In genomic region chr14:59439256-59440015, GRCh38 we compare ENCODE assay signal across 1 cellular context.
TF ChIP-seq lines count a peak whose summit lies in the region.

No MANE protein-coding gene starts in this region.

TF ChIP-seq in endothelial cell of umbilical vein, 7 proteins besides CTCF, POLR2A, EP300 and RAD21:
- TF ChIP-seq GATA2 (IDR thresholded peaks at IDR 0.05; ENCODE audit: insufficient read depth, insufficient read length, low read depth, low read length) = no peak
- TF ChIP-seq EZH2 (IDR thresholded peaks at IDR 0.05; ENCODE audit: borderline replicate concordance, low read depth, low read length, severe bottlenecking) = no peak
- TF ChIP-seq FOS (IDR thresholded peaks at IDR 0.05; ENCODE audit: borderline replicate concordance, insufficient read depth, low read length) = no peak
- no peak for TF ChIP-seq POLR2AphosphoS5 (IDR thresholded peaks at IDR 0.05; ENCODE audit: insufficient read depth, low read depth, low read length)
- no peak for TF ChIP-seq MAX (IDR thresholded peaks at IDR 0.05; ENCODE audit: insufficient read depth, insufficient read length)
- no peak for TF ChIP-seq JUN (IDR thresholded peaks at IDR 0.05; ENCODE audit: borderline replicate concordance, insufficient read depth, insufficient read length, low read depth)
- TF ChIP-seq MYC (IDR thresholded peaks at IDR 0.05; ENCODE audit: low read depth, low read length) = no peak
